In genomic region chr1:157099633-157100009, GRCh38 we compare ENCODE assay signal across 26 cellular contexts. TPM values are rescaled to one million over a fixed set of nuclear protein-coding genes. Genes with fewer than 3 reads are reported as not detected.
DNase-seq lines count a peak whose midpoint lies in the region; ATAC-seq, FAIRE-seq and TF ChIP-seq lines count a peak whose summit lies in the region.
"Had no signal": no experiment of that assay in that cellular context is flagged by ENCODE, and none has a peak within 500 bp of the region (broad histone marks: within the 10 kb centered on the region; RNA-seq: fewer than 3 reads in every experiment).

TSS of gene ETV3L (minus strand) at chr1:157099808. CDS start at chr1:157099523, 285 bp downstream.

- no peak within 1 kb of the TSS for H4K91ac ChIP-seq in H9 (ENCODE audit: insufficient read length, low read depth, low read length)

- no peak within 1 kb of the TSS for H3K9ac ChIP-seq in BLaER1
- H3K9ac ChIP-seq in H9 (ENCODE audit: extremely low read depth, insufficient read length, low read length) = no peak within 1 kb of the TSS

- H3K4me1 ChIP-seq in BLaER1 (peaks cover 12% of the 10 kb centered on the region), H9 (ENCODE audit: insufficient read depth, low read length) (no peaks in the 10 kb centered on the region), lower lobe of right lung (no peaks in the 10 kb centered on the region), small intestine (ENCODE audit: control insufficient read depth in 2 of 2, insufficient read depth in 1 of 2, low read depth in 1 of 2, low read length in 1 of 2) (no peaks in the 10 kb centered on the region)
- H3K4me1 ChIP-seq: Caco-2, esophagus squamous epithelium, Peyer's patch had no signal

- H3K9me3 Mint-ChIP-seq in H9 = no peaks in the 10 kb centered on the region
- H3K9me3 Mint-ChIP-seq: activated B cell treated with CpG ODN at 0.5 μM for 24 hours; activated naive CD8-positive, alpha-beta T cell treated with anti-CD3 and anti-CD28 coated beads, Interleukin-2, amount 50 U/mL, for 24 hours; activated T-helper 2 cell treated with anti-CD3 and anti-CD28 coated beads, Interferon-gamma antibody, Interleukin-2, Interleukin-4, amounts not matched to agents 10 μg/mL and 5 μg/mL and 100 μg/mL, durations not matched to agents 14 hours and 24 hours and 36 hours; immature natural killer cell; nephron progenitor cell had no signal

- H3K79me2 ChIP-seq in H9 (ENCODE audit: insufficient read depth, low read length) = no peaks in the 10 kb centered on the region

- H3K14ac ChIP-seq in H9 (ENCODE audit: insufficient read depth, low read length) = no peak within 1 kb of the TSS

- H3K4me3 ChIP-seq in BLaER1 = no peak within 1 kb of the TSS
- no peak within 1 kb of the TSS for H3K4me3 ChIP-seq in WERI-Rb-1 (ENCODE audit: low read depth, low read length)
- no peak within 1 kb of the TSS for H3K4me3 ChIP-seq in lower lobe of right lung
- H3K4me3 ChIP-seq in small intestine (ENCODE audit: low read depth in 1 of 2, low read length in 2 of 2) = no peak within 1 kb of the TSS
- H3K4me3 ChIP-seq: dorsolateral prefrontal cortex, esophagus squamous epithelium, Peyer's patch had no signal

- H2AFZ ChIP-seq in H9 (ENCODE audit: low read length) = no peak within 1 kb of the TSS

- H4K20me1 ChIP-seq in BLaER1 = no peaks in the 10 kb centered on the region
- H4K20me1 ChIP-seq in H9 (ENCODE audit: control insufficient read depth, insufficient read depth, insufficient read length) = no peaks in the 10 kb centered on the region

- H3K27ac Mint-ChIP-seq in H9 = peak within 1 kb of the TSS in 2 of 3 experiments; percentile 85 to 87; a peak in 3 of 7 replicates
- H3K27ac Mint-ChIP-seq: activated B cell treated with CpG ODN at 0.5 μM for 24 hours; activated CD8-positive, alpha-beta memory T cell treated with anti-CD3 and anti-CD28 coated beads, Interleukin-2, amount 10 ng/mL, durations not matched to agents 7 days and 5 days; activated naive CD8-positive, alpha-beta T cell treated with anti-CD3 and anti-CD28 coated beads, Interleukin-2, amount 50 U/mL, for 24 hours; activated T-helper 2 cell treated with anti-CD3 and anti-CD28 coated beads, Interferon-gamma antibody, Interleukin-2, Interleukin-4, amounts not matched to agents 10 μg/mL and 5 μg/mL and 100 μg/mL, durations not matched to agents 14 hours and 24 hours and 36 hours; immature natural killer cell; nephron progenitor cell had no signal

- H3K56ac ChIP-seq in H9 (ENCODE audit: insufficient read length, low read depth, low read length) = no peak within 1 kb of the TSS

- TF ChIP-seq CTCF in H9 (conservative IDR thresholded peaks at IDR 0.05) (no peak), WERI-Rb-1 (IDR thresholded peaks at IDR 0.05; ENCODE audit: low read depth, low read length) (no peak), lower lobe of right lung (IDR thresholded peaks at IDR 0.05) (no peak)

- H4K8ac ChIP-seq in H9 (replicated peaks; ENCODE audit: insufficient read length, low read depth, low read length) = no peak within 1 kb of the TSS

- H2BK120ac ChIP-seq in H9 (ENCODE audit: low read depth, low read length, poor library complexity, severe bottlenecking) = no peak within 1 kb of the TSS

- H3T11ph ChIP-seq in H9 (ENCODE audit: low read length) = no peak within 1 kb of the TSS

- H2AK5ac ChIP-seq in H9 (ENCODE audit: insufficient read length, low read length) = no peak within 1 kb of the TSS

- H3K23me2 ChIP-seq in H9 (ENCODE audit: insufficient read length, low read depth, low read length, poor library complexity, severe bottlenecking) = no peaks in the 10 kb centered on the region

- no peak within 1 kb of the TSS for H4K5ac ChIP-seq in H9 (ENCODE audit: insufficient read length, low read depth, low read length)

- WGBS in H9 (ENCODE audit: extremely low coverage, insufficient read length, low lambda C conversion rate) = no CpG with 5 or more reads among the region's 3 CpGs
- 67 to 85% (median 75%) methylated on average over 3 of the region's 3 CpGs for WGBS in small intestine, 3 donors

- H3K4me2 ChIP-seq in BLaER1 (peak within 1 kb of the TSS; percentile 58), H9 (ENCODE audit: insufficient read depth, insufficient read length, low read length) (no peak within 1 kb of the TSS)

- H2BK20ac ChIP-seq in H9 (ENCODE audit: low read depth, low read length, poor library complexity, severe bottlenecking) = no peak within 1 kb of the TSS

- H3K27me3 ChIP-seq in BLaER1 (no peaks in the 10 kb centered on the region), H9 (ENCODE audit: insufficient read depth, low read length) (no peaks in the 10 kb centered on the region), WERI-Rb-1 (ENCODE audit: insufficient read depth, low read depth, severe bottlenecking) (peaks cover 38% of the 10 kb centered on the region), lower lobe of right lung (ENCODE audit: low read depth) (no peaks in the 10 kb centered on the region), small intestine (ENCODE audit: control insufficient read depth in 2 of 2, insufficient read depth in 2 of 2, low read length in 2 of 2) (no peaks in the 10 kb centered on the region)
- H3K27me3 ChIP-seq: dorsolateral prefrontal cortex, esophagus squamous epithelium, Peyer's patch had no signal

- H2BK5ac ChIP-seq in H9 (ENCODE audit: insufficient read length, low read length) = no peak within 1 kb of the TSS

- peaks cover 9% of the 10 kb centered on the region for H3K27me3 Mint-ChIP-seq in H9 (ENCODE audit: low read depth)

- DNase-seq in H9 = no peak
- peak; percentile 84 for DNase-seq in WERI-Rb-1
- DNase-seq in lower lobe of right lung = no peak
- DNase-seq in small intestine = no peak
- DNase-seq in NCI-H69 (lab: John Stamatoyannopoulos, UW) = no peak
- DNase-seq in D341Med (ENCODE audit: low spot score) = no peak
- no peak for DNase-seq in left colon
- DNase-seq: activated B cell treated with CpG ODN at 0.5 μM for 24 hours; activated CD8-positive, alpha-beta memory T cell treated with anti-CD3 and anti-CD28 coated beads, Interleukin-2, amount 10 ng/mL, durations not matched to agents 7 days and 5 days; activated naive CD8-positive, alpha-beta T cell treated with anti-CD3 and anti-CD28 coated beads, Interleukin-2, amount 50 U/mL, for 24 hours; Caco-2; esophagus squamous epithelium; glutamatergic neuron; immature natural killer cell; mammary epithelial cell; NCI-H1048; NCI-H748 treated with DMSO at 0.1 percent for 48 hours; nephron progenitor cell; Peyer's patch; SW 1271 had no signal

- H3K79me1 ChIP-seq in H9 (ENCODE audit: insufficient read depth, low read depth, low read length, poor library complexity, severe bottlenecking) = no peaks in the 10 kb centered on the region

- no peak within 1 kb of the TSS for H3K4ac ChIP-seq in H9 (ENCODE audit: low read depth, low read length)

- no peak within 1 kb of the TSS for H3K23ac ChIP-seq in H9 (ENCODE audit: insufficient read length, low read depth, low read length)

- H3K36me3 ChIP-seq in BLaER1 (no peaks in the 10 kb centered on the region), WERI-Rb-1 (no peaks in the 10 kb centered on the region), lower lobe of right lung (no peaks in the 10 kb centered on the region), small intestine (ENCODE audit: control insufficient read depth in 2 of 2, insufficient read depth in 2 of 2, low read length in 2 of 2) (no peaks in the 10 kb centered on the region)
- H3K36me3 ChIP-seq: esophagus squamous epithelium, Peyer's patch had no signal

- no peaks in the 10 kb centered on the region for H3K36me3 Mint-ChIP-seq in H9 (ENCODE audit: insufficient read depth in 1 of 3, low read depth in 3 of 3)
- H3K36me3 Mint-ChIP-seq: activated CD8-positive, alpha-beta memory T cell treated with anti-CD3 and anti-CD28 coated beads, Interleukin-2, amount 10 ng/mL, durations not matched to agents 7 days and 5 days had no signal

- H3K9me3 ChIP-seq in BLaER1 (no peaks in the 10 kb centered on the region), H9 (ENCODE audit: control insufficient read depth, low read depth, low read length) (no peaks in the 10 kb centered on the region), WERI-Rb-1 (ENCODE audit: severe bottlenecking) (no peaks in the 10 kb centered on the region), lower lobe of right lung (no peaks in the 10 kb centered on the region), small intestine (ENCODE audit: control insufficient read depth, low read depth) (no peaks in the 10 kb centered on the region)
- H3K9me3 ChIP-seq: Caco-2, esophagus squamous epithelium, Peyer's patch had no signal

- ATAC-seq in lower lobe of right lung = peak; percentile 39 to 59
- ATAC-seq in left colon = no peak
- ATAC-seq: activated CD8-positive, alpha-beta memory T cell treated with anti-CD3 and anti-CD28 coated beads, Interleukin-2, amount 10 ng/mL, durations not matched to agents 7 days and 5 days had no signal

- peaks cover 9 to 18% of the 10 kb centered on the region in 2 experiments for H3K4me1 Mint-ChIP-seq in H9
- H3K4me1 Mint-ChIP-seq: immature natural killer cell had no signal

- no peak within 1 kb of the TSS for H3K18ac ChIP-seq in H9 (ENCODE audit: insufficient read length, low read depth, low read length)

- FAIRE-seq in small intestine (lab: Jason Lieb, UNC) = no peak
- FAIRE-seq: bronchial epithelial cell had no signal

- H3K27ac ChIP-seq in BLaER1 (no peak within 1 kb of the TSS), H9 (ENCODE audit: insufficient read length, low read depth, low read length) (no peak within 1 kb of the TSS), WERI-Rb-1 (no peak within 1 kb of the TSS), lower lobe of right lung (no peak within 1 kb of the TSS), small intestine (ENCODE audit: low read depth in 1 of 2, low read length in 1 of 2) (no peak within 1 kb of the TSS)
- H3K27ac ChIP-seq: dorsolateral prefrontal cortex, esophagus squamous epithelium, Peyer's patch had no signal

- no peak within 1 kb of the TSS for H2BK12ac ChIP-seq in H9 (ENCODE audit: insufficient read length, low read depth, low read length)

- H3K4me3 Mint-ChIP-seq in H9 = no peak within 1 kb of the TSS; a peak in 1 of 5 replicates
- H3K4me3 Mint-ChIP-seq: activated B cell treated with CpG ODN at 0.5 μM for 24 hours; activated CD8-positive, alpha-beta memory T cell treated with anti-CD3 and anti-CD28 coated beads, Interleukin-2, amount 10 ng/mL, durations not matched to agents 7 days and 5 days; activated naive CD8-positive, alpha-beta T cell treated with anti-CD3 and anti-CD28 coated beads, Interleukin-2, amount 50 U/mL, for 24 hours; immature natural killer cell; nephron progenitor cell had no signal

- H2BK15ac ChIP-seq in H9 (ENCODE audit: low read depth, low read length) = no peak within 1 kb of the TSS

- intact Hi-C loops in lower lobe of right lung (cut with DNase I) = no loop called here
- intact Hi-C loops in left colon (cut with DNase I, micrococcal nuclease) = no loop called here

RNA-seq across cellular contexts. Expression of gene ETV3L, which starts in this region (rescaled TPM):
- total RNA-seq in H9 (2021) (0.75 and 0.96 TPM in 2 replicates), lower lobe of right lung (not detected), left colon (not detected)
- polyA plus RNA-seq in small intestine = not detected
- total RNA-seq: activated B cell treated with CpG ODN at 0.5 μM for 24 hours; activated CD8-positive, alpha-beta memory T cell treated with anti-CD3 and anti-CD28 coated beads, Interleukin-2, amount 10 ng/mL, durations not matched to agents 7 days and 5 days; activated T-helper 2 cell treated with anti-CD3 and anti-CD28 coated beads, Interferon-gamma antibody, Interleukin-2, Interleukin-4, amounts not matched to agents 10 μg/mL and 5 μg/mL and 100 μg/mL, durations not matched to agents 14 hours and 24 hours and 36 hours; bronchial epithelial cell; Caco-2; esophagus squamous epithelium; mammary epithelial cell; Peyer's patch; renal cortical epithelial cell; subcutaneous adipose tissue had no signal
- polyA plus RNA-seq: immature natural killer cell, mammary epithelial cell had no signal

Comparison
In these comparisons a context has a peak if more than half of its experiments do, and no peak if none do; other contexts are left out.
1. Peak in ATAC-seq in lower lobe of right lung; RNA of the gene not detected or under 1 TPM.